11 cellular contexts compared by ENCODE assay signal in the genomic region with DNA sequence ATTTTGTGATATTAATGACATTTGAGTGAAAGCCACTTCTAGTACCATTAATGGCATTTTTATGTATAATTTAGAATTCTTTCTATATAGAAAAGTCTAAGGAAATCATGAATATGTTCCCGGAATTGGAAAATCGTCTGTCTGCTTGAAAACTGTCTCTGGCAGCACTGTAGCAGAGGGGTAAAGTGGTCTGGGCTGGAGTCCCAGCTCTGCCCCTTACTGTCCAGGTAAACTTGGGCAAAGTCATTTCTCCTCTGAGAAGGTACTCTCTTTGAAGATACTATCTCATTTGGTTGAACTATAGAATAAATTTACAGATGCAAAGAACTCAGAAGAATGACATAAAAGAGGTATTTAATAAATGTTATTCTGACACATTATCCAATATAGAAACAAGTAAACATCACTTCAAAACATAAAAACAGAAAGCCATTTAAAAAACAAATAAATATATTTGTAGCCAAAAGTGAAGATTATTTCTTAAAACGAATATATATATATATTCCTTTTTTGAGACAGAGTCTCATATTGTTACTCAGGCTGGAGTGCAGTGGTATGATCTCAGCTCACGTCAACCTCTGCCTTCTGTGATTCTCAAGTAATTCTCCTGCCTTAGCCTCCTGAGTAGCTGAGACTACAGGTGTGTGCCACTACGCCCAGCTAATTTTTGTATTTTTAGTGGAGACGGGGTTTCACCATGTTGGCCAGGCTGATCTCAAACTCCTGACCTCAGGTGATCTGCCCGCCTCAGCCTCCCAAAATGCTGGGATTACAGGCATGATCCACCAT.
DNase-seq lines count a peak whose midpoint lies in the region; ATAC-seq and TF ChIP-seq lines count a peak whose summit lies in the region.
"Had no signal": no experiment of that assay in that cellular context is flagged by ENCODE, and none has a peak within 500 bp of the region (broad histone marks: within the 10 kb centered on the region; RNA-seq: fewer than 3 reads in every experiment).

No MANE protein-coding gene starts in this region.

- no TSS peak for BruUV-seq in mammary epithelial cell (replicated peaks; lab: Mats Ljungman, UMichigan)

- TF ChIP-seq CTCF in DND-41 (IDR thresholded peaks at IDR 0.05; ENCODE audit: borderline replicate concordance, extremely low read depth, low read length, poor library complexity, severe bottlenecking) (no peak), neutrophil (IDR thresholded peaks at IDR 0.05) (no peak), mammary epithelial cell (conservative IDR thresholded peaks at IDR 0.05 in 1 of 2, IDR thresholded peaks at IDR 0.05 in 1 of 2; ENCODE audit: extremely low read depth in 1 of 2, insufficient read depth in 1 of 2, low read depth in 1 of 2, low read length in 2 of 2) (no peak)

- no peak overlapping the region for H4K91ac ChIP-seq in mesenchymal stem cell (ENCODE audit: low read length)

- H3K79me2 ChIP-seq in DND-41 (ENCODE audit: insufficient read depth, low read length) (peaks cover 28% of the 10 kb centered on the region), mammary epithelial cell (ENCODE audit: insufficient read depth, low read length) (no peaks in the 10 kb centered on the region)

- H3K27ac Mint-ChIP-seq in activated T-helper 2 cell treated with anti-CD3 and anti-CD28 coated beads, Interferon-gamma antibody, Interleukin-2, Interleukin-4, amounts not matched to agents 10 μg/mL and 5 μg/mL and 100 μg/mL, durations not matched to agents 14 hours and 24 hours and 36 hours = peak overlapping the region; percentile 93

- H4K8ac ChIP-seq in mesenchymal stem cell (ENCODE audit: low read length) = no peak overlapping the region

- H3K36me3 ChIP-seq in DND-41 (ENCODE audit: insufficient read depth, low read length) = no peaks in the 10 kb centered on the region
- no peaks in the 10 kb centered on the region for H3K36me3 ChIP-seq in KOPT-K1 (ENCODE audit: insufficient read depth, low read length)
- H3K36me3 ChIP-seq in neutrophil = no peaks in the 10 kb centered on the region
- no peaks in the 10 kb centered on the region for H3K36me3 ChIP-seq in mesenchymal stem cell (ENCODE audit: control insufficient read depth in 1 of 2, insufficient read depth in 2 of 2, low read depth in 1 of 2, low read length in 2 of 2)
- H3K36me3 ChIP-seq in mammary epithelial cell (ENCODE audit: insufficient read depth, low read length) = no peaks in the 10 kb centered on the region
- H3K36me3 ChIP-seq: HAP-1 had no signal

- H3K27ac ChIP-seq in DND-41 (ENCODE audit: low read length) = peak overlapping the region; percentile 97
- H3K27ac ChIP-seq in KOPT-K1 (ENCODE audit: low read depth, low read length, poor library complexity, severe bottlenecking) = peak overlapping the region; percentile 97
- peak overlapping the region; percentile 80 for H3K27ac ChIP-seq in neutrophil
- H3K27ac ChIP-seq in mesenchymal stem cell (ENCODE audit: low read length, poor library complexity, severe bottlenecking) = no peak overlapping the region
- H3K27ac ChIP-seq in mammary epithelial cell (ENCODE audit: insufficient read depth, low read depth, low read length) = no peak overlapping the region

- peaks cover 98% of the 10 kb centered on the region for H3K4me1 ChIP-seq in DND-41 (ENCODE audit: insufficient read depth, low read length)
- peaks cover 73 to 74% of the 10 kb centered on the region in 2 experiments for H3K4me1 ChIP-seq in neutrophil (ENCODE audit: control insufficient read depth in 1 of 2, insufficient read depth in 1 of 2, low read depth in 1 of 2, low read length in 1 of 2)
- H3K4me1 ChIP-seq in mesenchymal stem cell (ENCODE audit: control insufficient read depth, insufficient read depth, low read depth, low read length) = no peaks in the 10 kb centered on the region
- H3K4me1 ChIP-seq in mammary epithelial cell (ENCODE audit: insufficient read depth, low read length) = no peaks in the 10 kb centered on the region

- peak overlapping the region; percentile 52 for H3K4me2 ChIP-seq in DND-41 (ENCODE audit: insufficient read depth, low read length)
- no peak overlapping the region for H3K4me2 ChIP-seq in mesenchymal stem cell (ENCODE audit: low read length, poor library complexity, severe bottlenecking)
- no peak overlapping the region for H3K4me2 ChIP-seq in mammary epithelial cell (ENCODE audit: insufficient read depth, low read depth, low read length)

- 88% methylated on average over 5 of the region's 7 CpGs for WGBS in mesenchymal stem cell
- WGBS in mammary epithelial cell (ENCODE audit: low coverage, missing lambda C conversion rate) = 88% methylated on average over 7 of the region's 7 CpGs

- no peaks in the 10 kb centered on the region for H3K36me3 Mint-ChIP-seq in activated T-helper 2 cell treated with anti-CD3 and anti-CD28 coated beads, Interferon-gamma antibody, Interleukin-2, Interleukin-4, amounts not matched to agents 10 μg/mL and 5 μg/mL and 100 μg/mL, durations not matched to agents 14 hours and 24 hours and 36 hours (ENCODE audit: low read depth)

- H3K14ac ChIP-seq in mesenchymal stem cell (ENCODE audit: low read length in 2 of 2) = no peak overlapping the region

- no peaks in the 10 kb centered on the region for H3K79me1 ChIP-seq in mesenchymal stem cell (replicated peaks; ENCODE audit: low read length, poor library complexity, severe bottlenecking)

- peaks cover 68% of the 10 kb centered on the region for H3K4me1 Mint-ChIP-seq in activated T-helper 2 cell treated with anti-CD3 and anti-CD28 coated beads, Interferon-gamma antibody, Interleukin-2, Interleukin-4, amounts not matched to agents 10 μg/mL and 5 μg/mL and 100 μg/mL, durations not matched to agents 14 hours and 24 hours and 36 hours (ENCODE audit: low read depth)

- no peak for DNase-seq in DND-41
- DNase-seq in activated T-helper 2 cell treated with anti-CD3 and anti-CD28 coated beads, Interferon-gamma antibody, Interleukin-2, Interleukin-4, amounts not matched to agents 10 μg/mL and 5 μg/mL and 100 μg/mL, durations not matched to agents 14 hours and 24 hours and 36 hours (ENCODE audit: low spot score) = no peak
- no peak for DNase-seq in mesenchymal stem cell
- DNase-seq in NCI-H524 treated with DMSO at 0.1 percent for 48 hours (lab: John Stamatoyannopoulos, UW) = no peak
- DNase-seq in mammary epithelial cell = no peak
- DNase-seq: stimulated activated CD4-positive, alpha-beta T cell treated with anti-CD3 and anti-CD28 coated beads, Interleukin-2, amount 100 ng/mL, for 24 hours; stimulated activated naive CD4-positive, alpha-beta T cell treated with Interleukin-2 at 50 U/mL for 16 hours had no signal

- H3K18ac ChIP-seq in mesenchymal stem cell (ENCODE audit: low read depth in 1 of 2, low read length in 2 of 2) = no peak overlapping the region

- dilution Hi-C loops in mammary epithelial cell (cut with HindIII; ENCODE audit: low sequenced_read_pairs) = no loop called here

- in situ Hi-C loops in mammary epithelial cell (cut with MboI; ENCODE audit: low sequenced_read_pairs in 2 of 2) = no loop called here

- H3K9me3 ChIP-seq in DND-41 (ENCODE audit: insufficient read depth, low read length, severe bottlenecking) (no peaks in the 10 kb centered on the region), KOPT-K1 (ENCODE audit: insufficient read depth, low read length, poor library complexity, severe bottlenecking) (no peaks in the 10 kb centered on the region), neutrophil (no peaks in the 10 kb centered on the region), mesenchymal stem cell (ENCODE audit: control insufficient read depth, low read length) (no peaks in the 10 kb centered on the region), mammary epithelial cell (replicated peaks; ENCODE audit: insufficient read depth, low read length) (no peaks in the 10 kb centered on the region)
- H3K9me3 ChIP-seq: HAP-1 had no signal

- CTCF ChIA-PET in mammary epithelial cell (lab: Charles Lee; ENCODE audit: low non-redundant PET) = no interaction called here

- no peaks in the 10 kb centered on the region for H3K27me3 Mint-ChIP-seq in activated T-helper 2 cell treated with anti-CD3 and anti-CD28 coated beads, Interferon-gamma antibody, Interleukin-2, Interleukin-4, amounts not matched to agents 10 μg/mL and 5 μg/mL and 100 μg/mL, durations not matched to agents 14 hours and 24 hours and 36 hours (ENCODE audit: low read depth)

- no peak overlapping the region for H2BK5ac ChIP-seq in mesenchymal stem cell (ENCODE audit: low read depth, low read length, poor library complexity, severe bottlenecking)

- H2AFZ ChIP-seq in DND-41 (ENCODE audit: low read depth, low read length) (no peak overlapping the region), mesenchymal stem cell (ENCODE audit: low read depth, low read length) (no peak overlapping the region), mammary epithelial cell (ENCODE audit: low read depth, low read length) (no peak overlapping the region)

- peak overlapping the region; percentile 78 for H3K4me3 Mint-ChIP-seq in activated T-helper 2 cell treated with anti-CD3 and anti-CD28 coated beads, Interferon-gamma antibody, Interleukin-2, Interleukin-4, amounts not matched to agents 10 μg/mL and 5 μg/mL and 100 μg/mL, durations not matched to agents 14 hours and 24 hours and 36 hours (ENCODE audit: low read depth)

- intact Hi-C loops in activated T-helper 2 cell treated with anti-CD3 and anti-CD28 coated beads, Interferon-gamma antibody, Interleukin-2, Interleukin-4, amounts not matched to agents 10 μg/mL and 5 μg/mL and 100 μg/mL, durations not matched to agents 14 hours and 24 hours and 36 hours (cut with micrococcal nuclease) = loop anchor here (5.0 kb wide), 2 partner anchors 65 to 485 kb away; no protein-coding TSS in a partner anchor
- intact Hi-C loops in mammary epithelial cell (cut with micrococcal nuclease) = no loop called here

- H3K27me3 ChIP-seq in DND-41 (ENCODE audit: insufficient read depth, low read length, poor library complexity) (no peaks in the 10 kb centered on the region), neutrophil (no peaks in the 10 kb centered on the region), mesenchymal stem cell (ENCODE audit: control insufficient read depth in 1 of 2, insufficient read depth in 1 of 2, low read length in 2 of 2) (no peaks in the 10 kb centered on the region), mammary epithelial cell (ENCODE audit: insufficient read depth, low read length) (no peaks in the 10 kb centered on the region)

- no peak overlapping the region for H2AK5ac ChIP-seq in mesenchymal stem cell (ENCODE audit: low read length, severe bottlenecking)

- no peak overlapping the region for H2BK120ac ChIP-seq in mesenchymal stem cell (ENCODE audit: low read depth, low read length)

- no peak for ATAC-seq in DND-41 (ENCODE audit: insufficient read depth, low read depth)
- ATAC-seq: K562 had no signal

- peak overlapping the region; percentile 71 for H3K9ac ChIP-seq in DND-41 (ENCODE audit: low read depth, low read length)
- H3K9ac ChIP-seq in mesenchymal stem cell (ENCODE audit: low read length) = no peak overlapping the region
- no peak overlapping the region for H3K9ac ChIP-seq in mammary epithelial cell (ENCODE audit: insufficient read depth, low read length)

- no peak overlapping the region for H3K23ac ChIP-seq in mesenchymal stem cell (ENCODE audit: low read length in 2 of 2)

- H3K4me3 ChIP-seq in DND-41 (ENCODE audit: low read depth in 1 of 2, low read length in 2 of 2) = 0 out of 4 replicates have a peak overlapping the region, but pooled peaks of 1 of the 2 experiments have one; percentile 8
- no peak overlapping the region for H3K4me3 ChIP-seq in neutrophil (ENCODE audit: low read depth in 1 of 2, low read length in 1 of 2)
- no peak overlapping the region for H3K4me3 ChIP-seq in mesenchymal stem cell (ENCODE audit: insufficient read depth in 1 of 2, low read depth in 1 of 2, low read length in 2 of 2)
- no peak overlapping the region for H3K4me3 ChIP-seq in mammary epithelial cell (replicated peaks in 1 of 3; ENCODE audit: insufficient read depth in 1 of 3, low read depth in 2 of 3, low read length in 3 of 3)
- H3K4me3 ChIP-seq: HAP-1, K562 had no signal

- no peaks in the 10 kb centered on the region for H3K9me3 Mint-ChIP-seq in activated T-helper 2 cell treated with anti-CD3 and anti-CD28 coated beads, Interferon-gamma antibody, Interleukin-2, Interleukin-4, amounts not matched to agents 10 μg/mL and 5 μg/mL and 100 μg/mL, durations not matched to agents 14 hours and 24 hours and 36 hours

- H4K20me1 ChIP-seq in DND-41 (ENCODE audit: insufficient read depth, low read length) (no peaks in the 10 kb centered on the region), mammary epithelial cell (ENCODE audit: insufficient read depth, low read length) (no peaks in the 10 kb centered on the region)

- no peak overlapping the region for H2BK15ac ChIP-seq in mesenchymal stem cell (ENCODE audit: low read depth, poor library complexity, severe bottlenecking)

- no peak overlapping the region for H3K4ac ChIP-seq in mesenchymal stem cell (ENCODE audit: low read depth in 1 of 2, low read length in 2 of 2)

- no peak overlapping the region for H2BK12ac ChIP-seq in mesenchymal stem cell (ENCODE audit: low read length in 2 of 2)

Comparison
In these comparisons a context has a peak if more than half of its experiments do, and no peak if none do; other contexts are left out.
1. H3K27ac ChIP-seq: peak in DND-41 (single experiment), KOPT-K1 (single experiment) and neutrophil (single experiment); none in mesenchymal stem cell (single experiment) and mammary epithelial cell (single experiment).